8 cellular contexts compared by ENCODE assay signal in the genomic region with DNA sequence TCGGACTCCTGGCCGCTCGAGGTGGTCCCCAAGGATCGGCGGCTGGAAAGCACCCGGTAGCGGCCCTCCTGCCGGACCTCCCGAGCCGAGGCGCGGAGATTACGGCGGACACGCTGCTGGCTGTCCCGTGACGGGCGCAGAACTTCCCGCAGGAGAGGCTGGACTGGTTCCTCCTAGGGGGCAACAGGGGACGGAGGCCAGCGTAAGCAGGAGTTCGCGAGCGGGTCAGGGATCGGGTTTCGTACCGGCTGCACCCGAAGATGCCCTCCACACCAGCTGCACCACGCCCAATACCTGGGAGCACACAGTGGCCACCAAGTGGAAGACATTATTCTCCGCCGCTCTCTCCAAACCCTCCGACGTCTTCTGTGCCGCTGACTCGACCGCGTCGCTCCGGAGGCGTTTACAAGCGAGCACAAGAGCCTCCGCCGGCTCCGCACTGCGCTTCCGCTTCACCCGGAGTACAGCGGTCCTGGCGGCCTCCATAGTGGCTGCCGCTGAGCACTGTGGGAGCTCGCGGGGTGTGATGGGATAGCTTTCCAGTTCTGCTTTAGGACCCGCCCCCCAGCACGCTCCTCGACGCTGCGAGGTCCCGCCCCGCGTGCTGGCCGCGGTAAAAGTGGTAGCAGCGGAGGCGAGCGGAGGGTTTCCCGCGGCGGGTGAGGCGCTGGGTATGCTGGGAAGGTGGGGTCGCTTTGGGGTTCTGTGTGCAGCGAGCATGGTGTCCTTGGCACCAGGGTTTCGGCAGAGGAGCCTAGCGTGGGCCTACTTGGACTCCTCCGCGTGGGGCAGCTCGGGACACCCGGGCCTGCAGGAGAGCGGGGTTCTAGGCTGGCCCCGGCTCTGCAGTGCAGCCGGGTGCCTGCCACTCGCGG.
A peak's percentile ranks its signal among the peaks of the same experiment; 100 is the strongest.
DNase-seq lines count a peak whose midpoint lies in the region; ATAC-seq and TF ChIP-seq lines count a peak whose summit lies in the region.

Gene PRMT7, plus strand, starts transcription at position 579 of the 875 bp plus-strand sequence. CDS start 4,961 bp downstream, outside the sequence.
Gene SLC7A6OS, minus strand, starts transcription at position 506 of the 875 bp plus-strand sequence. Its CDS starts 20 bp downstream, at position 486.

- H3K27ac ChIP-seq in caudate nucleus (ENCODE audit: low read depth, low read length) = peak within 1 kb of the TSS; percentile 64

- peak; percentile 16; the same call in 1 of the 2 replicates for TF ChIP-seq CTCF in AG10803 (conservative IDR thresholded peaks at IDR 0.05; ENCODE audit: low read length)

- DNase-seq in AG10803 (ENCODE audit: low read depth) (peak; percentile 84), NCI-H345 treated with DMSO at 0.1 percent for 48 hours (lab: John Stamatoyannopoulos, UW; ENCODE audit: unreplicated experiment) (peak; percentile 76), caudate nucleus (lab: John Stamatoyannopoulos, UW) (peak in 60 of 61 donors; percentile 56 to 95 (median 86)), inferior parietal cortex (ENCODE audit: extremely low spot score) (peak; percentile 95)
- peak; percentile 71 to 89 (median 84) for DNase-seq in activated CD4-positive, CD25-positive, alpha-beta regulatory T cell (lab: John Stamatoyannopoulos, UW)
- peak; percentile 85 to 90 for DNase-seq in stimulated activated CD4-positive, alpha-beta T cell treated with anti-CD3 and anti-CD28 coated beads, Interleukin-12 subunit alpha, Interleukin-12 subunit beta, amount 100 ng/mL, for 24 hours (ENCODE audit: low read depth in 2 of 2)

- peak within 1 kb of the TSS; percentile 99 for H3K4me3 ChIP-seq in AG10803 (ENCODE audit: low read length)

- ATAC-seq in GM19035 (IDR thresholded peaks at IDR 0.05; ENCODE audit: unreplicated experiment) (peak; percentile 97), HG03342 (IDR thresholded peaks at IDR 0.05; ENCODE audit: unreplicated experiment) (peak; percentile 97)

Comparison
In these comparisons a context has a peak if more than half of its experiments do, and no peak if none do; other contexts are left out.
1. Peak in every context shown above with its lines: DNase-seq, ATAC-seq, H3K4me3 ChIP-seq and H3K27ac ChIP-seq.